Comparison of ENCODE assay signal across 8 cellular contexts in genomic region chr9:214488-215448, GRCh38. TPM values are rescaled to one million over a fixed set of nuclear protein-coding genes. Genes with fewer than 3 reads are reported as not detected.
DNase-seq lines count a peak whose midpoint lies in the region; ATAC-seq and TF ChIP-seq lines count a peak whose summit lies in the region.

TSS of gene DOCK8 (plus strand) at chr9:214865. CDS start at chr9:214977, 112 bp downstream.

- DNase-seq in AG04449 (ENCODE audit: low read depth, low spot score) (no peak), RKO (ENCODE audit: low spot score) (peak; percentile 63), heart right ventricle (peak in 1 of 2 donors; percentile 70), sciatic nerve (ENCODE audit: low spot score) (peak; percentile 77), NCI-H82 treated with DMSO at 0.1 percent for 48 hours (lab: John Stamatoyannopoulos, UW; ENCODE audit: unreplicated experiment) (no peak)
- DNase-seq in activated gamma-delta T cell treated with anti-CD3 and anti-CD28 coated beads, Interleukin-2, amount 50 U/mL, for 16 hours (ENCODE audit: low read depth), result peak; percentile 9

- whole genome bisulfite sequencing in heart right ventricle, 2 donors, result 1% methylated on average over 114 to 116 of the region's 116 CpGs

- peak; percentile 7 for TF ChIP-seq CTCF in AG04449 (IDR thresholded peaks at IDR 0.05; ENCODE audit: insufficient read depth, low read length, missing control alignments)
- TF ChIP-seq CTCF in heart right ventricle (IDR thresholded peaks at IDR 0.05), result peak in 6 of 9 donors; percentile 26 to 59 (median 36)

- intact Hi-C loops in heart right ventricle (cut with DNase I), result no loop called here
- intact Hi-C loops in sciatic nerve (cut with DNase I), result no loop called here

- CTCF ChIA-PET in AG04449 (lab: Yijun Ruan, JAX), result no interaction called here

- H3K27me3 ChIP-seq in heart right ventricle, result peaks cover 4 to 66% (median 36%) of the 10 kb centered on the region in 7 donors

- no peaks in the 10 kb centered on the region for H3K9me3 ChIP-seq in heart right ventricle

- H3K4me3 ChIP-seq in AG04449 (ENCODE audit: low read depth, low read length), result peak within 1 kb of the TSS; percentile 34
- H3K4me3 ChIP-seq in heart right ventricle, result peak within 1 kb of the TSS; percentile 23 to 71 (median 57)

- no peaks in the 10 kb centered on the region for H3K36me3 ChIP-seq in heart right ventricle

- POLR2A ChIA-PET in AG04449 (lab: Yijun Ruan, JAX), result no interaction called here

- peak within 1 kb of the TSS in 9 of 10 donors; percentile 38 to 96 (median 73) for H3K27ac ChIP-seq in heart right ventricle

- H3K4me1 ChIP-seq in heart right ventricle, result peaks cover 0 to 72% (median 9%) of the 10 kb centered on the region in 9 donors

- ATAC-seq in GM18873 (IDR thresholded peaks at IDR 0.05; ENCODE audit: low FRiP score, unreplicated experiment), result peak; percentile 50
- ATAC-seq in HG03135 (IDR thresholded peaks at IDR 0.05; ENCODE audit: unreplicated experiment), result peak; percentile 88
- ATAC-seq in heart right ventricle, result peak; percentile 78 to 90 (median 83)
- ATAC-seq in sciatic nerve, result peak; percentile 72

RNA-seq across cellular contexts. Expression of gene DOCK8, which starts in this region (rescaled TPM):
- total RNA-seq in heart right ventricle (10 to 100 TPM in 1 of 10 donors, 1 to 10 TPM in 9; 1.6 to 24.3 (median 2.8) TPM), sciatic nerve (31.4 TPM)
- 1 to 10 TPM in 1 of 2 donors, under 1 TPM in 1; 0.83 to 2.2 TPM for polyA plus RNA-seq in heart right ventricle

Comparison
In these comparisons a context has a peak if more than half of its experiments do, and no peak if none do; other contexts are left out.
1. DNase-seq: peak in RKO (single experiment), activated gamma-delta T cell treated with anti-CD3 and anti-CD28 coated beads, Interleukin-2, amount 50 U/mL, for 16 hours (single experiment) and sciatic nerve (single experiment); none in AG04449 (single experiment) and NCI-H82 treated with DMSO at 0.1 percent for 48 hours (single experiment).
2. Peak in every context shown above with its lines, with median percentiles within 50 percentile points of each other: ATAC-seq.